ENCODE assay signal across 8 cellular contexts in genomic region chr10:21953585-21954057, GRCh38. TPM values are rescaled to one million over a fixed set of nuclear protein-coding genes. Genes with fewer than 3 reads are reported as not detected.
DNase-seq lines count a peak whose midpoint lies in the region; FAIRE-seq and TF ChIP-seq lines count a peak whose summit lies in the region.

No MANE protein-coding gene starts in this region.

- no peak overlapping the region for H3K27ac ChIP-seq in keratinocyte (ENCODE audit: control insufficient read depth, insufficient read depth, low read length)

- no peak overlapping the region for H2AFZ ChIP-seq in keratinocyte (ENCODE audit: control insufficient read depth, low read length)

- no peak overlapping the region for H3K9ac ChIP-seq in keratinocyte (ENCODE audit: control insufficient read depth, extremely low read depth, insufficient read depth, low read length)

- H3K4me2 ChIP-seq in keratinocyte (ENCODE audit: control insufficient read depth, extremely low read depth, insufficient read depth, low read depth, low read length), result no peak overlapping the region

- DNase-seq in Daoy (ENCODE audit: low read depth) (peak; percentile 16), H4 (ENCODE audit: low spot score) (peak; percentile 40), NCI-H2081 treated with DMSO at 0.1 percent for 48 hours (lab: John Stamatoyannopoulos, UW) (peak; percentile 58), astrocyte of the hippocampus (ENCODE audit: low read depth, low spot score) (peak; percentile 53), keratinocyte (ENCODE audit: low read depth, low spot score) (peak; percentile 53), NCI-H510A treated with DMSO at 0.1 percent for 48 hours (lab: John Stamatoyannopoulos, UW) (no peak)
- no peak for DNase-seq in activated naive CD4-positive, alpha-beta T cell treated with Interleukin-2 at 50 U/mL for 16 hours
- no peak for DNase-seq in activated CD4-positive, alpha-beta T cell treated with anti-CD3 and anti-CD28 coated beads, Interleukin-2, amount 50 U/mL, for 48 hours

- no peak overlapping the region for H3K4me3 ChIP-seq in keratinocyte (ENCODE audit: control insufficient read depth in 2 of 3, extremely low read depth in 1 of 3, insufficient read depth in 2 of 3, low read depth in 1 of 3, low read length in 3 of 3)

- no peaks in the 10 kb centered on the region for H3K36me3 ChIP-seq in keratinocyte (ENCODE audit: control insufficient read depth in 2 of 2, extremely low read depth in 1 of 2, insufficient read depth in 2 of 2, low read length in 2 of 2)

- no peaks in the 10 kb centered on the region for H3K9me3 ChIP-seq in keratinocyte (ENCODE audit: control insufficient read depth, low read depth, low read length)

- H4K20me1 ChIP-seq in keratinocyte (ENCODE audit: control insufficient read depth, extremely low read depth, insufficient read depth, low read length), result no peaks in the 10 kb centered on the region

- H3K27me3 ChIP-seq in keratinocyte (ENCODE audit: control insufficient read depth, extremely low read depth, insufficient read depth, low read length), result no peaks in the 10 kb centered on the region

- FAIRE-seq in keratinocyte (lab: Jason Lieb, UNC), result no peak

- H3K9me1 ChIP-seq in keratinocyte (ENCODE audit: control insufficient read depth, extremely low read depth, insufficient read depth, low read length), result no peaks in the 10 kb centered on the region

- H3K79me2 ChIP-seq in keratinocyte (ENCODE audit: control insufficient read depth, insufficient read depth, low read length), result no peaks in the 10 kb centered on the region

- dilution Hi-C loops in keratinocyte (cut with MboI; ENCODE audit: extremely low pct_ligation_motif_present, low sequenced_read_pairs), result no loop called here

- peak in 1 of 3 experiments; percentile 27 for TF ChIP-seq CTCF in keratinocyte (optimal IDR thresholded peaks at IDR 0.05 in 1 of 3, IDR thresholded peaks at IDR 0.05 in 1 of 3, conservative IDR thresholded peaks at IDR 0.05 in 1 of 3; ENCODE audit: extremely low read depth in 1 of 3, insufficient read depth in 2 of 3, low read length in 3 of 3)

- no peaks in the 10 kb centered on the region for H3K4me1 ChIP-seq in keratinocyte (ENCODE audit: control insufficient read depth, extremely low read depth, insufficient read depth, low read length)

RNA-seq across cellular contexts. Expression of gene DNAJC1, which starts 49.9 kb away (rescaled TPM):
- total RNA-seq in Daoy (2014; rRNA removed; shearing (Covaris generic)), result 29.9 and 35.0 TPM in 2 replicates
- total RNA-seq in H4 (2014; rRNA removed; shearing (Covaris generic)), result 11.4 and 13.2 TPM in 2 replicates
- 16.0 to 35.7 TPM (median 24.8 TPM) in 3 replicates for polyA plus RNA-seq in keratinocyte
- 83.3 TPM for polyA plus RNA-seq in keratinocyte (2011; ENCODE audit: low read depth)
- 15.4 and 15.5 TPM in 2 replicates for polyA plus RNA-seq in keratinocyte (2011; cell fraction: cytosol; rRNA removed)
- 12.1 and 17.3 TPM in 2 replicates for polyA plus RNA-seq in keratinocyte (2011; cell fraction: nucleus; rRNA removed)
- polyA plus RNA-seq in keratinocyte (2012; ENCODE audit: low replicate concordance), result 16.1 and 17.4 TPM in 2 replicates
- 6.6 to 11.2 TPM (median 8.6 TPM) in 3 replicates for polyA minus RNA-seq in keratinocyte
- 7.9 TPM for polyA minus RNA-seq in keratinocyte (2011; cell fraction: cytosol; rRNA and poly(A)+ RNA removed)
- polyA minus RNA-seq in keratinocyte (2011; cell fraction: nucleus; rRNA and poly(A)+ RNA removed), result 8.3 and 14.0 TPM in 2 replicates

Comparison
In these comparisons a context has a peak if more than half of its experiments do, and no peak if none do; other contexts are left out.
1. DNase-seq: peak in Daoy (single experiment), H4 (single experiment), NCI-H2081 treated with DMSO at 0.1 percent for 48 hours (single experiment), astrocyte of the hippocampus (single experiment) and keratinocyte (single experiment); none in NCI-H510A treated with DMSO at 0.1 percent for 48 hours (single experiment), activated naive CD4-positive, alpha-beta T cell treated with Interleukin-2 at 50 U/mL for 16 hours (single experiment) and activated CD4-positive, alpha-beta T cell treated with anti-CD3 and anti-CD28 coated beads, Interleukin-2, amount 50 U/mL, for 48 hours (0 of 2).